Comparison of ENCODE assay signal across 17 cellular contexts in the genomic region with DNA sequence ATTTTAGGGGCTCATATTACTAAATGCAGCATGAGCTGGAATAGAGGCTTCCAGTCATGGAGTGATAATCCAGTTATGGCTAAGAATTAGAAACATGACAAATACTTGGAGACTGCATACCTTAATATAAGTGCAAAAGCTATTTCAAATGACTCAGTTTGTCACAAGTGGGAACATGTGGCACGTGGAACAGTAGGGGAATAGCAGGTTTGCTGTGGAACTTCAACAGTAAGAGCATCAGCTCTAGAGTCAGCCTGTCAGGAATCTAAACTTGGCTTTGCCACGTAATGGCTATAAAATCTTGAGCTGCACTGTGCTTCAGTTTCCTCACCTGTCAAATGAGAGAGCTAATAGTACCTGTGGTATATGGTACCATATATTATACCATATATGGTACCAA.
"Had no signal": no experiment of that assay in that cellular context is flagged by ENCODE, and none has a peak within 500 bp of the region (broad histone marks: within the 10 kb centered on the region; RNA-seq: fewer than 3 reads in every experiment).

No MANE protein-coding gene starts in this region.

- H3K27me3 Mint-ChIP-seq: dendritic cell treated with granulocyte-macrophage colony-stimulating factor and Interleukin-4, amounts not matched to agents 40 ng/mL and 50 ng/mL, for 4 days; effector memory CD8-positive, alpha-beta T cell; naive thymus-derived CD8-positive, alpha-beta T cell; type B pancreatic cell had no signal

- H3K4me1 ChIP-seq: gastroesophageal sphincter, sigmoid colon had no signal

- H3K4me1 Mint-ChIP-seq: naive thymus-derived CD8-positive, alpha-beta T cell had no signal

- ATAC-seq: effector memory CD8-positive, alpha-beta T cell; gastroesophageal sphincter; left lobe of liver; mucosa of descending colon; naive thymus-derived CD8-positive, alpha-beta T cell had no signal

- H3K4me3 Mint-ChIP-seq: dendritic cell treated with granulocyte-macrophage colony-stimulating factor and Interleukin-4, amounts not matched to agents 40 ng/mL and 50 ng/mL, for 4 days; effector memory CD8-positive, alpha-beta T cell; naive thymus-derived CD8-positive, alpha-beta T cell; type B pancreatic cell had no signal

- H3K27me3 ChIP-seq: gastroesophageal sphincter, neutrophil, sigmoid colon had no signal

- H3K36me3 Mint-ChIP-seq: naive thymus-derived CD8-positive, alpha-beta T cell; type B pancreatic cell had no signal

- H3K9me3 ChIP-seq: gastroesophageal sphincter, mucosa of descending colon, neutrophil, sigmoid colon had no signal

- H3K27ac Mint-ChIP-seq: dendritic cell treated with granulocyte-macrophage colony-stimulating factor and Interleukin-4, amounts not matched to agents 40 ng/mL and 50 ng/mL, for 4 days; effector memory CD8-positive, alpha-beta T cell; naive thymus-derived CD8-positive, alpha-beta T cell; type B pancreatic cell had no signal

- H3K27ac ChIP-seq: gastroesophageal sphincter, neutrophil, sigmoid colon had no signal

- H3K4me3 ChIP-seq: gastroesophageal sphincter, mucosa of descending colon, sigmoid colon had no signal

- FAIRE-seq: colon, small intestine, urothelium cell line had no signal

- DNase-seq: effector memory CD8-positive, alpha-beta T cell; erythroblast; glutamatergic neuron; islet precursor cell; mucosa of descending colon; naive thymus-derived CD8-positive, alpha-beta T cell; sigmoid colon; small intestine; stimulated activated CD4-positive, alpha-beta T cell treated with anti-CD3 and anti-CD28 coated beads, Interleukin-12 subunit alpha, Interleukin-12 subunit beta, amount 100 ng/mL, for 4 hours; stimulated activated naive CD4-positive, alpha-beta T cell treated with Interleukin-2 at 50 U/mL for 16 hours had no signal

- H3K36me3 ChIP-seq: gastroesophageal sphincter, neutrophil, sigmoid colon had no signal
